ENCODE assay signal across 11 cellular contexts in the genomic region with DNA sequence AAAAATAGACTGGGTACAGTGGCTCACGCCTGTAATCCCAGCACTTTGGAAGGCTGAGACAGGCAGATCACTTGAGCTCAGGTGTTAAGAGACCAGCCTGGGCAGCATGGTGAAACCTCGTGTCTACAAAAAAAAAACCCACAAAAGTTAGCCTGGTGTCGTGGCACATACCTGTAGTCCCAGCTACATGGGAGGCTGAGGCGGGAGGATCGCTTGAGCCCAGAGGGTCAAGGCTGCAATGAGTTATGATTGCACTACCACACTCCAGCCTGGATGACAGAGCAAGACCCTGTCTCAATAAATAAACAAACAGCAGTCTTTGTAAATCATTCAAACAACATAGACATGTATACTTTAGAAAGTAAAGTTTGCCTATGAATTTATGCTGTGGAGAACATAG. TPM values are rescaled to one million over a fixed set of nuclear protein-coding genes. Genes with fewer than 3 reads are reported as not detected.
"Had no signal": no experiment of that assay in that cellular context is flagged by ENCODE, and none has a peak within 500 bp of the region (broad histone marks: within the 10 kb centered on the region; RNA-seq: fewer than 3 reads in every experiment).

No MANE protein-coding gene starts in this region.

- H3K9me3 ChIP-seq: HAP-1 had no signal

- H3K4me3 ChIP-seq: GM23248, HAP-1 had no signal

- H3K9ac ChIP-seq: GM23248, KMS-11 had no signal

- H3K4me2 ChIP-seq: KMS-11 had no signal

- H3K27ac ChIP-seq: GM23248, HL-60, KMS-11 had no signal

- H2AFZ ChIP-seq: GM23248 had no signal

- H3K36me3 ChIP-seq: HAP-1 had no signal

- ATAC-seq: HCT116 had no signal

- H3K4me1 ChIP-seq: HAP-1 had no signal

- DNase-seq: GM23248, GOT3, H7, IMR-90, KBM-7 had no signal

RNA-seq across cellular contexts. Expression of a gene that starts 2.5 kb away (rescaled TPM):
- total RNA-seq: GM23248, H7, HT1080 had no signal
- polyA plus RNA-seq: GM23248 had no signal

RNA-seq across cellular contexts. Expression of a gene that starts 7.1 kb away (rescaled TPM):
- total RNA-seq: GM23248, IMR-90 had no signal
- polyA plus RNA-seq: GM23248 had no signal

RNA-seq across cellular contexts. Expression of a gene that starts 34.2 kb away (rescaled TPM):
- total RNA-seq: GM23248, H4, H7, HT1080, IMR-90 had no signal
- polyA plus RNA-seq: GM23248, IMR-90 had no signal
